In genomic region chr17:32525116-32525515, GRCh38 we compare ENCODE assay signal across 13 cellular contexts. TPM values are rescaled to one million over a fixed set of nuclear protein-coding genes. Genes with fewer than 3 reads are reported as not detected.
A peak's percentile ranks its signal among the peaks of the same experiment; 100 is the strongest.
DNase-seq lines count a peak whose midpoint lies in the region; ATAC-seq and TF ChIP-seq lines count a peak whose summit lies in the region.
"Had no signal": no experiment of that assay in that cellular context is flagged by ENCODE, and none has a peak within 500 bp of the region (broad histone marks: within the 10 kb centered on the region; RNA-seq: fewer than 3 reads in every experiment).

No MANE protein-coding gene starts in this region.

- no peak overlapping the region for H3K18ac ChIP-seq in IMR-90 (ENCODE audit: low read depth, low read length)

- H2BK20ac ChIP-seq in IMR-90 (ENCODE audit: low read depth, low read length), result no peak overlapping the region; the same call in 1 of the 2 replicates

- peaks cover 24 to 98% (median 83%) of the 10 kb centered on the region in 10 experiments for H3K4me1 ChIP-seq in BLaER1 treated with 17β-estradiol and CSF1 and Interleukin-3, amounts not matched to agents 10 nM and 100 nM
- H3K4me1 ChIP-seq in IMR-90 (ENCODE audit: control insufficient read depth, insufficient read depth, low read length) (no peaks in the 10 kb centered on the region; the same call in 1 of the 2 replicates), adipocyte (ENCODE audit: control insufficient read depth, insufficient read depth, low read length) (peaks cover 14% of the 10 kb centered on the region), tibial artery (peaks cover 0 to 14% (median 3%) of the 10 kb centered on the region in 4 donors)

- no peaks in the 10 kb centered on the region for H3K36me3 ChIP-seq in BLaER1 treated with 17β-estradiol and CSF1 and Interleukin-3, amounts not matched to agents 10 nM and 100 nM
- H3K36me3 ChIP-seq in IMR-90 (ENCODE audit: control insufficient read depth, insufficient read depth, low read length) (no peaks in the 10 kb centered on the region), adipocyte (ENCODE audit: control insufficient read depth, insufficient read depth, low read length, severe bottlenecking) (no peaks in the 10 kb centered on the region), tibial artery (peaks cover 5 to 26% (median 20%) of the 10 kb centered on the region in 3 donors)

- H2BK15ac ChIP-seq in IMR-90 (ENCODE audit: low read depth, low read length), result no peak overlapping the region

- no peak overlapping the region for H3K56ac ChIP-seq in IMR-90 (ENCODE audit: extremely low read depth, insufficient read depth, low read length)

- ATAC-seq in IMR-90 (ENCODE audit: low read depth) (no peak), HG02678 (IDR thresholded peaks at IDR 0.05; ENCODE audit: unreplicated experiment) (no peak)

- in situ Hi-C loops in IMR-90 (cut with MboI; ENCODE audit: low sequenced_read_pairs), result no loop called here

- H3K9me3 ChIP-seq in BLaER1 treated with 17β-estradiol and CSF1 and Interleukin-3, amounts not matched to agents 10 nM and 100 nM (replicated peaks in 1 of 11), result no peaks in the 10 kb centered on the region
- no peaks in the 10 kb centered on the region for H3K9me3 ChIP-seq in IMR-90 (ENCODE audit: control insufficient read depth, insufficient read depth, low read length)
- H3K9me3 ChIP-seq in adipocyte (ENCODE audit: control insufficient read depth, low read length), result no peaks in the 10 kb centered on the region
- no peaks in the 10 kb centered on the region for H3K9me3 ChIP-seq in tibial artery
- H3K9me3 ChIP-seq: Peyer's patch, testis had no signal

- H3K27me3 ChIP-seq in BLaER1 treated with 17β-estradiol and CSF1 and Interleukin-3, amounts not matched to agents 10 nM and 100 nM, result peaks cover 0 to 3% (median 0%) of the 10 kb centered on the region in 11 experiments; a peak in 3 of 22 replicates
- peaks cover 9% of the 10 kb centered on the region for H3K27me3 ChIP-seq in IMR-90 (ENCODE audit: control insufficient read depth, insufficient read depth, low read length)
- H3K27me3 ChIP-seq in adipocyte (replicated peaks; ENCODE audit: control insufficient read depth, insufficient read depth, low read length), result no peaks in the 10 kb centered on the region
- H3K27me3 ChIP-seq in tibial artery, result no peaks in the 10 kb centered on the region
- H3K27me3 ChIP-seq: Peyer's patch, testis had no signal

- H2AK9ac ChIP-seq in IMR-90 (replicated peaks; ENCODE audit: low read depth, low read length, poor library complexity), result no peak overlapping the region

- no peak overlapping the region for H3K23ac ChIP-seq in IMR-90 (ENCODE audit: low read depth, low read length)

- H3K9me1 ChIP-seq in IMR-90 (ENCODE audit: insufficient read depth, low read length), result no peaks in the 10 kb centered on the region

- no peak overlapping the region for H2AK5ac ChIP-seq in IMR-90 (ENCODE audit: low read depth, low read length)

- no peak overlapping the region for H2AFZ ChIP-seq in IMR-90 (replicated peaks; ENCODE audit: low read length, poor library complexity)

- H3K27ac ChIP-seq in BLaER1 treated with 17β-estradiol and CSF1 and Interleukin-3, amounts not matched to agents 10 nM and 100 nM, result peak overlapping the region in 7 of 11 experiments; percentile 3 to 75 (median 64); a peak in 13 of 22 replicates
- H3K27ac ChIP-seq in IMR-90 (ENCODE audit: insufficient read depth, low read length), result no peak overlapping the region
- H3K27ac ChIP-seq in tibial artery, result no peak overlapping the region
- H3K27ac ChIP-seq: testis, VCaP had no signal

- H3K9ac ChIP-seq in BLaER1 treated with 17β-estradiol and CSF1 and Interleukin-3, amounts not matched to agents 10 nM and 100 nM, result peak overlapping the region in 6 of 11 experiments; percentile 9 to 54 (median 30); a peak in 9 of 22 replicates
- H3K9ac ChIP-seq in IMR-90 (ENCODE audit: low read depth, low read length) (no peak overlapping the region), adipocyte (ENCODE audit: low read length) (no peak overlapping the region)

- TF ChIP-seq RAD21 in IMR-90 (IDR thresholded peaks at IDR 0.05; ENCODE audit: low read length), result no peak

- no peak overlapping the region for H4K91ac ChIP-seq in IMR-90 (ENCODE audit: insufficient read depth, low read depth, low read length)

- peaks cover 0 to 3% (median 0%) of the 10 kb centered on the region in 11 experiments; a peak in 1 of 22 replicates for H4K20me1 ChIP-seq in BLaER1 treated with 17β-estradiol and CSF1 and Interleukin-3, amounts not matched to agents 10 nM and 100 nM
- H4K20me1 ChIP-seq in IMR-90 (ENCODE audit: insufficient read depth, low read length), result no peaks in the 10 kb centered on the region

- no TSS peak for BruUV-seq in IMR-90 (replicated peaks; lab: Mats Ljungman, UMichigan)

- no peak overlapping the region for H2BK120ac ChIP-seq in IMR-90 (ENCODE audit: low read depth, low read length)

- no peaks in the 10 kb centered on the region for H3K79me1 ChIP-seq in IMR-90 (ENCODE audit: low read depth in 1 of 2, low read length in 2 of 2)

- no peak overlapping the region for H2BK5ac ChIP-seq in IMR-90 (ENCODE audit: low read depth, low read length, poor library complexity, severe bottlenecking)

- no peak overlapping the region for H3K4ac ChIP-seq in IMR-90 (ENCODE audit: low read depth, low read length)

- TF ChIP-seq CTCF in IMR-90 (conservative IDR thresholded peaks at IDR 0.05; ENCODE audit: low read depth, low read length), result no peak
- TF ChIP-seq CTCF in tibial artery (IDR thresholded peaks at IDR 0.05), result no peak

- DNase-seq in IMR-90, result peak; percentile 57
- DNase-seq in adipocyte (ENCODE audit: low read depth), result peak; percentile 18
- DNase-seq in left kidney (ENCODE audit: low read depth, low spot score), result peak; percentile 43
- DNase-seq in tibial artery, result no peak
- DNase-seq in COR-L47 (lab: John Stamatoyannopoulos, UW), result no peak
- DNase-seq in NCI-H446 treated with DMSO at 0.1 percent for 48 hours (lab: John Stamatoyannopoulos, UW), result no peak
- DNase-seq: activated naive CD4-positive, alpha-beta T cell treated with anti-CD3 and anti-CD28 coated beads, Interleukin-2, amount 50 U/mL, for 16 hours; NCI-H2029 treated with DMSO at 0.1 percent for 48 hours; Peyer's patch; testis had no signal

- peak overlapping the region in 9 of 11 experiments; percentile 14 to 76 (median 69); a peak in 19 of 22 replicates for H3K4me2 ChIP-seq in BLaER1 treated with 17β-estradiol and CSF1 and Interleukin-3, amounts not matched to agents 10 nM and 100 nM
- no peak overlapping the region for H3K4me2 ChIP-seq in IMR-90 (ENCODE audit: low read depth, low read length)

- no peak overlapping the region for H4K5ac ChIP-seq in IMR-90 (ENCODE audit: low read depth, low read length)

- intact Hi-C loops in IMR-90 (cut with micrococcal nuclease), result no loop called here
- intact Hi-C loops in tibial artery (cut with DNase I; ENCODE audit: low total_unique reads), result no loop called here

- no peak for TF ChIP-seq POLR2A in IMR-90 (IDR thresholded peaks at IDR 0.05; ENCODE audit: low read depth, low read length)

- POLR2A ChIA-PET in IMR-90 (lab: Charles Lee; ENCODE audit: unreplicated experiment), result no interaction called here

- H3K4me3 ChIP-seq in BLaER1 treated with 17β-estradiol and CSF1 and Interleukin-3, amounts not matched to agents 10 nM and 100 nM, result no peak overlapping the region
- no peak overlapping the region for H3K4me3 ChIP-seq in IMR-90 (ENCODE audit: insufficient read depth, low read depth, low read length)
- no peak overlapping the region for H3K4me3 ChIP-seq in adipocyte (ENCODE audit: low read length)
- H3K4me3 ChIP-seq in tibial artery, result no peak overlapping the region
- H3K4me3 ChIP-seq: Peyer's patch, testis had no signal

- dilution Hi-C loops in IMR-90 (cut with HindIII; ENCODE audit: low sequenced_read_pairs, unreplicated experiment), result no loop called here

- no peak overlapping the region for H4K8ac ChIP-seq in IMR-90 (ENCODE audit: low read depth in 2 of 2, low read length in 2 of 2)

- no peak overlapping the region for H3K14ac ChIP-seq in IMR-90 (replicated peaks; ENCODE audit: low read depth, low read length)

- CTCF ChIA-PET in IMR-90 (lab: Yijun Ruan, JAX), result interaction anchor here (0.6 kb wide), 1 partner anchor 30 kb away, joined by 3 read pairs; no protein-coding TSS in a partner anchor

- no CpG with 5 or more reads among the region's 4 CpGs for WGBS in IMR-90 (ENCODE audit: extremely low coverage in 2 of 2, insufficient read length in 1 of 2), 2 experiments

TF ChIP-seq in IMR-90, 13 proteins besides CTCF, POLR2A, EP300 and RAD21:
- no peak for TF ChIP-seq ELK1 (IDR thresholded peaks at IDR 0.05; ENCODE audit: borderline replicate concordance, low read depth, low read length)
- TF ChIP-seq USF2 (IDR thresholded peaks at IDR 0.05; ENCODE audit: low read depth, low read length), result no peak
- no peak for TF ChIP-seq SMC3 (IDR thresholded peaks at IDR 0.05; ENCODE audit: low read depth, low read length)
- no peak for TF ChIP-seq MAFK (IDR thresholded peaks at IDR 0.05; ENCODE audit: low read depth, low read length)
- TF ChIP-seq NFE2L2 (IDR thresholded peaks at IDR 0.05; ENCODE audit: low read depth, low read length), result no peak
- TF ChIP-seq MXI1 (IDR thresholded peaks at IDR 0.05; ENCODE audit: borderline replicate concordance, low read depth, low read length), result no peak
TF ChIP-seq in IMR-90: peak in this region for 0.

RNA-seq across cellular contexts. Expression of gene CDK5R1, which starts 38.3 kb away (rescaled TPM):
- total RNA-seq in IMR-90 (2012; rRNA removed), result 0.36 and 0.56 TPM in 2 replicates
- polyA plus RNA-seq in IMR-90 (2012; rRNA removed), result 0.67 and 0.74 TPM in 2 replicates
- 0.35 and 0.46 TPM in 2 replicates for polyA plus RNA-seq in IMR-90 (2012; cell fraction: cytosol; rRNA removed)
- 1.4 and 1.8 TPM in 2 replicates for polyA plus RNA-seq in IMR-90 (2012; cell fraction: nucleus; rRNA removed; ENCODE audit: low replicate concordance)

Comparison
In these comparisons a context has a peak if more than half of its experiments do, and no peak if none do; other contexts are left out.
1. H3K27ac ChIP-seq: peak in BLaER1 treated with 17β-estradiol and CSF1 and Interleukin-3, amounts not matched to agents 10 nM and 100 nM (7 of 11); none in IMR-90 (single experiment) and tibial artery (0 of 2).
2. H3K9ac ChIP-seq: peak in BLaER1 treated with 17β-estradiol and CSF1 and Interleukin-3, amounts not matched to agents 10 nM and 100 nM (6 of 11); none in IMR-90 (single experiment) and adipocyte (single experiment).
3. DNase-seq: peak in IMR-90 (single experiment), adipocyte (single experiment) and left kidney (single experiment); none in tibial artery (0 of 2), COR-L47 (single experiment) and NCI-H446 treated with DMSO at 0.1 percent for 48 hours (single experiment).